In genomic region chr13:28718186-28718537, GRCh38 we compare ENCODE assay signal across 9 cellular contexts. TPM values are rescaled to one million over a fixed set of nuclear protein-coding genes. Genes with fewer than 3 reads are reported as not detected.
DNase-seq lines count a peak whose midpoint lies in the region; ATAC-seq, FAIRE-seq and TF ChIP-seq lines count a peak whose summit lies in the region.
"Had no signal": no experiment of that assay in that cellular context is flagged by ENCODE, and none has a peak within 500 bp of the region (broad histone marks: within the 10 kb centered on the region; RNA-seq: fewer than 3 reads in every experiment).

No MANE protein-coding gene starts in this region.

- TF ChIP-seq CTCF in fibroblast of the aortic adventitia (IDR thresholded peaks at IDR 0.05; ENCODE audit: insufficient read depth, low read length) (no peak), pancreas (IDR thresholded peaks at IDR 0.05) (no peak)

- DNase-seq in NOMO-1 (lab: John Stamatoyannopoulos, UW; ENCODE audit: unreplicated experiment in 2 of 2) (peak; percentile 63 to 65), NOMO-1 treated with dmso at 0.1 percent for 144 hours (lab: John Stamatoyannopoulos, UW; ENCODE audit: unreplicated experiment) (no peak), fibroblast of the aortic adventitia (ENCODE audit: low read depth) (peak; percentile 24), pancreas (no peak), posterior cingulate gyrus (no peak)

- WGBS in pancreas, 2 donors: 5 to 9% methylated on average over 9 of the region's 9 CpGs

- ATAC-seq in SK-N-SH treated with all-trans-retinoic acid at 6 μM for 48 hours: peak; percentile 8; the same call in 2 of the 3 replicates
- ATAC-seq in pancreas: peak; percentile 3 to 26 (median 6)
- no peak for ATAC-seq in GM18868 (IDR thresholded peaks at IDR 0.05; ENCODE audit: unreplicated experiment)
- no peak for ATAC-seq in GM21825 (IDR thresholded peaks at IDR 0.05; ENCODE audit: unreplicated experiment)

- no peaks in the 10 kb centered on the region for H3K36me3 ChIP-seq in pancreas

- H3K4me1 ChIP-seq in pancreas: peaks cover 0 to 11% (median 10%) of the 10 kb centered on the region in 3 donors

- no peak for FAIRE-seq in pancreas (lab: Jason Lieb, UNC)

- H3K27me3 ChIP-seq in pancreas: no peaks in the 10 kb centered on the region

- intact Hi-C loops in pancreas (cut with DNase I) (no loop called here), posterior cingulate gyrus (cut with DNase I) (loop anchor here (2.0 kb wide), 1 partner anchor 59 kb away; the partner anchor contains the start of gene POMP)

- H3K4me3 ChIP-seq in fibroblast of the aortic adventitia (ENCODE audit: low read depth, low read length) (peak overlapping the region; percentile 78), pancreas (peak overlapping the region; percentile 55 to 84 (median 69))

- peak overlapping the region; percentile 80 to 91 (median 82) for H3K27ac ChIP-seq in pancreas
- H3K27ac ChIP-seq: C4-2B had no signal

- H3K9me3 ChIP-seq in pancreas: no peaks in the 10 kb centered on the region

TF ChIP-seq in SK-N-SH treated with all-trans-retinoic acid at 6 μM for 48 hours, 23 proteins besides CTCF, POLR2A, EP300 and RAD21:
- no peak for TF ChIP-seq ZNF70 (CRISPR knock-in tag; IDR thresholded peaks at IDR 0.05)
- no peak for TF ChIP-seq CREB5 (CRISPR knock-in tag; IDR thresholded peaks at IDR 0.05; ENCODE audit: low read depth)

RNA-seq across cellular contexts. Expression of gene SLC46A3, which starts 0.6 kb away (rescaled TPM):
- total RNA-seq in fibroblast of the aortic adventitia (ENCODE audit: low replicate concordance) (3.4 TPM in 2 replicates), pancreas (1 to 10 TPM; 3.3 to 9.0 (median 6.0) TPM)
- 1 to 10 TPM; 3.5 to 7.2 TPM for polyA plus RNA-seq in pancreas

RNA-seq across cellular contexts. Expression of gene POMP, which starts 59.2 kb away (rescaled TPM):
- total RNA-seq in fibroblast of the aortic adventitia (ENCODE audit: low replicate concordance) (147 and 154 TPM in 2 replicates), pancreas (10 to 100 TPM; 13.9 to 27.0 (median 20.9) TPM)
- 10 to 100 TPM; 22.2 to 39.5 TPM for polyA plus RNA-seq in pancreas

Comparison
In these comparisons a context has a peak if more than half of its experiments do, and no peak if none do; other contexts are left out.
1. DNase-seq: peak in NOMO-1 (2 of 2) and fibroblast of the aortic adventitia (single experiment); none in NOMO-1 treated with dmso at 0.1 percent for 144 hours (single experiment), pancreas (0 of 6) and posterior cingulate gyrus (0 of 10).
2. ATAC-seq: peak in SK-N-SH treated with all-trans-retinoic acid at 6 μM for 48 hours (single experiment) and pancreas (4 of 4); none in GM18868 (single experiment) and GM21825 (single experiment).